In genomic region chr2:9782197-9782719, GRCh38 we compare ENCODE assay signal across 1 cellular context.
TF ChIP-seq lines count a peak whose summit lies in the region.

No MANE protein-coding gene starts in this region.

TF ChIP-seq in SK-N-SH, 30 proteins besides CTCF, POLR2A, EP300 and RAD21 (continued from another document):
- TF ChIP-seq MAX (IDR thresholded peaks at IDR 0.05; ENCODE audit: low read depth) = no peak
TF ChIP-seq in SK-N-SH: peak in this region for 0.
